Comparison of ENCODE assay signal across 22 cellular contexts in the genomic region with DNA sequence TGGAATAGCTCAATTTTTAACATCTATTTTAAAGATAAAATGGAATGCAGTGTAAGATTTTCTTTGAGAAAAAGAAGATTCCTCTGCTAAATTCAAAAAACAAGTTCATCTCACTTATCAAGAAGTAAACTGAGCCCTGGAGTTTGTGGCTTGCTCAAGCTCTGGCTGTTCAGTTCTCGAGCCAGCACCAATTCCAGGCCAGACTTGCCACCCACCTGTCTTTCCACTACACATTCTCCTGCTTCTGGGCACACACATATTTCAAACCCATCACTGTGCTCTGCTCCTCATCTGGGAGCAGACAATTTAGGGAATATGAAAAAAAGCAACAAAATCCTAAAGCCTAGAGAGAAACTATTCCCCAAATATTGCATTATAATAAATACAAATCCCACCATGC.
DNase-seq lines count a peak whose midpoint lies in the region; ATAC-seq, FAIRE-seq and TF ChIP-seq lines count a peak whose summit lies in the region.
"Had no signal": no experiment of that assay in that cellular context is flagged by ENCODE, and none has a peak within 500 bp of the region (broad histone marks: within the 10 kb centered on the region; RNA-seq: fewer than 3 reads in every experiment).

No MANE protein-coding gene starts in this region.

- no CpG with 5 or more reads among the region's 1 CpG for WGBS in trophoblast cell (ENCODE audit: extremely low coverage, insufficient coverage, insufficient read length)

- no peak overlapping the region for H3K14ac ChIP-seq in trophoblast cell (ENCODE audit: low read length)

- no peak for ATAC-seq in omental fat pad (ENCODE audit: low FRiP score)
- ATAC-seq: A549; CD8-positive, alpha-beta T cell; GM12878 had no signal

- H3K79me2 ChIP-seq in endothelial cell of umbilical vein (ENCODE audit: control insufficient read depth, insufficient read depth, low read length), result no peaks in the 10 kb centered on the region
- H3K79me2 ChIP-seq in trophoblast cell (ENCODE audit: control insufficient read depth, insufficient read depth, low read length, poor library complexity), result no peaks in the 10 kb centered on the region

- no peaks in the 10 kb centered on the region for H4K20me1 ChIP-seq in endothelial cell of umbilical vein (replicated peaks; ENCODE audit: control insufficient read depth, extremely low read depth, insufficient read depth, low read length)
- H4K20me1 ChIP-seq: BLaER1 treated with 17β-estradiol and CSF1 and Interleukin-3, amounts not matched to agents 10 nM and 100 nM had no signal

- H4K91ac ChIP-seq in trophoblast cell (ENCODE audit: low read depth, low read length), result no peak overlapping the region

- no peak overlapping the region for H3K18ac ChIP-seq in trophoblast cell (ENCODE audit: low read length)

- dilution Hi-C loops in endothelial cell of umbilical vein (cut with MboI; ENCODE audit: extremely low pct_ligation_motif_present, low sequenced_read_pairs), result no loop called here

- H3K9me3 ChIP-seq in endothelial cell of umbilical vein (replicated peaks; ENCODE audit: control insufficient read depth, insufficient read depth, low read length), result no peaks in the 10 kb centered on the region
- H3K9me3 ChIP-seq in trophoblast cell (ENCODE audit: insufficient read depth, low read depth, low read length), result no peaks in the 10 kb centered on the region
- H3K9me3 ChIP-seq: A549, Caco-2 had no signal

- no peak overlapping the region for H2BK120ac ChIP-seq in trophoblast cell (ENCODE audit: insufficient read depth, low read length, poor library complexity)

- no peaks in the 10 kb centered on the region for H3K36me3 ChIP-seq in endothelial cell of umbilical vein (ENCODE audit: control insufficient read depth in 2 of 2, extremely low read depth in 1 of 2, insufficient read depth in 2 of 2, low read length in 2 of 2)
- no peaks in the 10 kb centered on the region for H3K36me3 ChIP-seq in trophoblast cell (ENCODE audit: control insufficient read depth in 1 of 2, insufficient read depth in 2 of 2, low read length in 2 of 2)
- H3K36me3 ChIP-seq: BLaER1 treated with 17β-estradiol and CSF1 and Interleukin-3, amounts not matched to agents 10 nM and 100 nM had no signal

- no peak overlapping the region for H3K23ac ChIP-seq in trophoblast cell (ENCODE audit: low read length)

- peak; percentile 15 for FAIRE-seq in endothelial cell of umbilical vein (lab: Jason Lieb, UNC)
- FAIRE-seq in GM12892 (lab: Jason Lieb, UNC), result no peak
- FAIRE-seq: A549, D721Med, GM12878, GM19239 had no signal

- H3K79me1 ChIP-seq in trophoblast cell (ENCODE audit: low read length), result peaks cover 7% of the 10 kb centered on the region

- H3K27ac ChIP-seq in dorsolateral prefrontal cortex (peak overlapping the region in 45 of 59 donors; percentile 19 to 87 (median 62)), endothelial cell of umbilical vein (ENCODE audit: insufficient read depth, low read depth, low read length) (no peak overlapping the region), trophoblast cell (ENCODE audit: low read depth, low read length) (no peak overlapping the region)
- H3K27ac ChIP-seq: 22Rv1; A549; BLaER1 treated with 17β-estradiol and CSF1 and Interleukin-3, amounts not matched to agents 10 nM and 100 nM; C4-2B had no signal

- no peak for TF ChIP-seq POLR2A in endothelial cell of umbilical vein (IDR thresholded peaks at IDR 0.05; ENCODE audit: low read depth, low read length)
- TF ChIP-seq POLR2A in GM12892 (IDR thresholded peaks at IDR 0.05; ENCODE audit: low read depth, low read length), result no peak

- H2AK5ac ChIP-seq in trophoblast cell (ENCODE audit: low read length), result no peak overlapping the region

- POLR2A ChIA-PET in endothelial cell of umbilical vein (lab: Charles Lee), result no interaction called here

- no peak overlapping the region for H2BK5ac ChIP-seq in trophoblast cell (ENCODE audit: low read depth, low read length, poor library complexity)

- H3K4me2 ChIP-seq in endothelial cell of umbilical vein (ENCODE audit: insufficient read depth, low read length) (no peak overlapping the region), trophoblast cell (ENCODE audit: low read length) (no peak overlapping the region)
- H3K4me2 ChIP-seq: A549; BLaER1 treated with 17β-estradiol and CSF1 and Interleukin-3, amounts not matched to agents 10 nM and 100 nM had no signal

- H2AFZ ChIP-seq in endothelial cell of umbilical vein (ENCODE audit: low read depth, low read length) (no peak overlapping the region), trophoblast cell (ENCODE audit: insufficient read depth, low read length, poor library complexity) (no peak overlapping the region)

- BruUV-seq in endothelial cell of umbilical vein (replicated peaks; lab: Mats Ljungman, UMichigan), result no TSS peak

- no peak overlapping the region for H4K12ac ChIP-seq in trophoblast cell (ENCODE audit: low read depth, low read length)

- H3K4me1 ChIP-seq in endothelial cell of umbilical vein (ENCODE audit: control insufficient read depth, extremely low read depth, insufficient read depth, low read length) (no peaks in the 10 kb centered on the region), trophoblast cell (ENCODE audit: control insufficient read depth in 1 of 2, insufficient read depth in 2 of 2, low read length in 2 of 2) (peaks cover 7 to 9% of the 10 kb centered on the region in 2 experiments)
- H3K4me1 ChIP-seq: A549; BLaER1 treated with 17β-estradiol and CSF1 and Interleukin-3, amounts not matched to agents 10 nM and 100 nM had no signal

- CTCF ChIA-PET in endothelial cell of umbilical vein (lab: Charles Lee), result no interaction called here

- intact Hi-C loops in dorsolateral prefrontal cortex (cut with DNase I), result loop anchor here in 1 of 2 donors (10.0 kb wide), 1 partner anchor 419 kb away; no protein-coding TSS in a partner anchor
- intact Hi-C loops in endothelial cell of umbilical vein (cut with micrococcal nuclease), result no loop called here

- DNase-seq in dorsolateral prefrontal cortex (peak in 3 of 10 donors; percentile 49 to 58 (median 51)), endothelial cell of umbilical vein (ENCODE audit: low read depth, low spot score) (no peak), trophoblast cell (no peak), omental fat pad (ENCODE audit: low spot score) (no peak), GM12892 (ENCODE audit: insufficient read length) (no peak), hepatic stellate cell (ENCODE audit: low spot score) (no peak)
- DNase-seq: AML-193; Caco-2; Calu3; CD4-positive, alpha-beta T cell; CD8-positive, alpha-beta T cell; DMS79; DND-41; EL; GDM1 had no signal

- H3K27me3 ChIP-seq in dorsolateral prefrontal cortex (no peaks in the 10 kb centered on the region), endothelial cell of umbilical vein (ENCODE audit: control insufficient read depth in 2 of 2, insufficient read depth in 2 of 2, low read length in 2 of 2) (peaks cover 7 to 11% of the 10 kb centered on the region in 2 experiments), trophoblast cell (ENCODE audit: insufficient read depth, low read length) (no peaks in the 10 kb centered on the region)
- H3K27me3 ChIP-seq: BLaER1 treated with 17β-estradiol and CSF1 and Interleukin-3, amounts not matched to agents 10 nM and 100 nM had no signal

- H3K4ac ChIP-seq in trophoblast cell (ENCODE audit: low read depth, low read length), result no peak overlapping the region

- no peaks in the 10 kb centered on the region for H3K9me1 ChIP-seq in endothelial cell of umbilical vein (replicated peaks; ENCODE audit: control insufficient read depth, extremely low read depth, insufficient read depth, low read length)

- peak overlapping the region; percentile 76 for H2BK12ac ChIP-seq in trophoblast cell (ENCODE audit: low read length)

- no peak overlapping the region for H4K8ac ChIP-seq in trophoblast cell (ENCODE audit: low read depth, low read length)

- TF ChIP-seq CTCF in dorsolateral prefrontal cortex (IDR thresholded peaks at IDR 0.05 in 54 of 56, conservative IDR thresholded peaks at IDR 0.05 in 2 of 56; ENCODE audit: low read depth in 1 of 56, partially characterized antibody in 56 of 56), result no peak
- TF ChIP-seq CTCF in endothelial cell of umbilical vein (IDR thresholded peaks at IDR 0.05; ENCODE audit: extremely low read depth in 1 of 2, insufficient read depth in 1 of 2, low read depth in 1 of 2, low read length in 2 of 2), result no peak
- no peak for TF ChIP-seq CTCF in omental fat pad (IDR thresholded peaks at IDR 0.05)

- H3K4me3 ChIP-seq in dorsolateral prefrontal cortex, result no peak overlapping the region
- H3K4me3 ChIP-seq in endothelial cell of umbilical vein (replicated peaks in 1 of 3; ENCODE audit: insufficient read depth in 1 of 3, low read depth in 1 of 3, low read length in 3 of 3), result no peak overlapping the region
- no peak overlapping the region for H3K4me3 ChIP-seq in trophoblast cell (ENCODE audit: low read depth, low read length)
- H3K4me3 ChIP-seq: A549; BLaER1 treated with 17β-estradiol and CSF1 and Interleukin-3, amounts not matched to agents 10 nM and 100 nM; GM12878 had no signal

- H3K9ac ChIP-seq in endothelial cell of umbilical vein (replicated peaks; ENCODE audit: extremely low read depth, insufficient read depth, low read length) (no peak overlapping the region), trophoblast cell (ENCODE audit: low read length) (no peak overlapping the region)
- H3K9ac ChIP-seq: BLaER1 treated with 17β-estradiol and CSF1 and Interleukin-3, amounts not matched to agents 10 nM and 100 nM had no signal

TF ChIP-seq in endothelial cell of umbilical vein, 7 proteins besides CTCF, POLR2A, EP300 and RAD21:
- TF ChIP-seq EZH2 (IDR thresholded peaks at IDR 0.05; ENCODE audit: borderline replicate concordance, low read depth, low read length, severe bottlenecking), result no peak

Comparison
In these comparisons a context has a peak if more than half of its experiments do, and no peak if none do; other contexts are left out.
1. H3K27ac ChIP-seq: peak in dorsolateral prefrontal cortex (45 of 59); none in endothelial cell of umbilical vein (single experiment) and trophoblast cell (single experiment).